Comparison of ENCODE assay signal across 15 cellular contexts in genomic region chr4:85761803-85762202, GRCh38.
DNase-seq lines count a peak whose midpoint lies in the region; ATAC-seq, FAIRE-seq and TF ChIP-seq lines count a peak whose summit lies in the region.
"Had no signal": no experiment of that assay in that cellular context is flagged by ENCODE, and none has a peak within 500 bp of the region (broad histone marks: within the 10 kb centered on the region; RNA-seq: fewer than 3 reads in every experiment).

No MANE protein-coding gene starts in this region.

- H3K9me3 ChIP-seq in esophagus muscularis mucosa (no peaks in the 10 kb centered on the region), lung (ENCODE audit: control insufficient read depth in 2 of 2, insufficient read depth in 1 of 2, low read length in 1 of 2) (no peaks in the 10 kb centered on the region), spleen (no peaks in the 10 kb centered on the region)
- H3K9me3 ChIP-seq: Caco-2 had no signal

- no peak for TF ChIP-seq POLR2A in esophagus muscularis mucosa (IDR thresholded peaks at IDR 0.05; ENCODE audit: low read depth)
- TF ChIP-seq POLR2A in spleen (IDR thresholded peaks at IDR 0.05) = no peak

- H3K4me1 ChIP-seq in esophagus muscularis mucosa (peaks cover 28 to 32% (median 30%) of the 10 kb centered on the region in 4 donors), lung (ENCODE audit: control insufficient read depth in 2 of 2, insufficient read depth in 2 of 2, low read length in 2 of 2) (peaks cover 0 to 17% of the 10 kb centered on the region in 2 donors), spleen (peaks cover 0 to 26% (median 10%) of the 10 kb centered on the region in 6 donors)
- H3K4me1 ChIP-seq: Caco-2 had no signal

- no peak overlapping the region for H3K27ac Mint-ChIP-seq in natural killer cell treated with Interleukin-12 subunit alpha and Interleukin-12 subunit beta and Interleukin-15 and Interleukin-18, amount 100 ng/mL, for 72 hours
- H3K27ac Mint-ChIP-seq: stimulated activated naive CD8-positive, alpha-beta T cell treated with anti-CD3 and anti-CD28 coated beads, Interleukin-15, Interleukin-2, amounts not matched to agents 100 ng/mL and 50 ng/mL, for 24 hours had no signal

- WGBS in esophagus muscularis mucosa = 33% methylated on average over 3 of the region's 3 CpGs
- WGBS in lung, 2 donors = 28 to 53% methylated on average over 3 of the region's 3 CpGs
- WGBS in spleen, 5 donors = 45 to 73% (median 53%) methylated on average over 3 of the region's 3 CpGs

- peaks cover 12% of the 10 kb centered on the region for H3K9me3 Mint-ChIP-seq in natural killer cell treated with Interleukin-12 subunit alpha and Interleukin-12 subunit beta and Interleukin-15 and Interleukin-18, amount 100 ng/mL, for 72 hours

- H3K4me3 ChIP-seq in esophagus muscularis mucosa = peak overlapping the region in 2 of 4 donors; percentile 15 to 21
- H3K4me3 ChIP-seq in lung = no peak overlapping the region
- H3K4me3 ChIP-seq in spleen = no peak overlapping the region

- ATAC-seq in lung (ENCODE audit: insufficient read depth, low FRiP score) = peak; percentile 43
- ATAC-seq in GM21786 (IDR thresholded peaks at IDR 0.05; ENCODE audit: unreplicated experiment) = no peak
- no peak for ATAC-seq in GM21825 (IDR thresholded peaks at IDR 0.05; ENCODE audit: unreplicated experiment)
- no peak for ATAC-seq in natural killer cell treated with Interleukin-12 subunit alpha and Interleukin-12 subunit beta and Interleukin-15 and Interleukin-18, amount 100 ng/mL, for 72 hours

- H3K27me3 Mint-ChIP-seq in natural killer cell treated with Interleukin-12 subunit alpha and Interleukin-12 subunit beta and Interleukin-15 and Interleukin-18, amount 100 ng/mL, for 72 hours = no peaks in the 10 kb centered on the region
- H3K27me3 Mint-ChIP-seq: stimulated activated naive CD8-positive, alpha-beta T cell treated with anti-CD3 and anti-CD28 coated beads, Interleukin-15, Interleukin-2, amounts not matched to agents 100 ng/mL and 50 ng/mL, for 24 hours had no signal

- no peaks in the 10 kb centered on the region for H3K36me3 Mint-ChIP-seq in natural killer cell treated with Interleukin-12 subunit alpha and Interleukin-12 subunit beta and Interleukin-15 and Interleukin-18, amount 100 ng/mL, for 72 hours

- H3K27ac ChIP-seq in esophagus muscularis mucosa (replicated peaks in 1 of 4) (peak overlapping the region; percentile 62 to 73 (median 64)), lung (ENCODE audit: low read depth in 1 of 2, low read length in 1 of 2) (peak overlapping the region in 1 of 2 donors; percentile 29), spleen (peak overlapping the region in 6 of 8 donors; percentile 30 to 64 (median 56))

- no peak for TF ChIP-seq EP300 in esophagus muscularis mucosa (IDR thresholded peaks at IDR 0.05)

- no peaks in the 10 kb centered on the region for H3K27me3 ChIP-seq in esophagus muscularis mucosa
- H3K27me3 ChIP-seq in lung (ENCODE audit: control insufficient read depth, insufficient read depth) = no peaks in the 10 kb centered on the region
- H3K27me3 ChIP-seq in spleen (replicated peaks in 1 of 7) = no peaks in the 10 kb centered on the region

- intact Hi-C loops in esophagus muscularis mucosa (cut with DNase I) (loop anchor here (5.0 kb wide), 1 partner anchor 35 kb away; no protein-coding TSS in a partner anchor), spleen (cut with DNase I; ENCODE audit: low total_unique reads) (no loop called here)

- H3K36me3 ChIP-seq in esophagus muscularis mucosa (no peaks in the 10 kb centered on the region), lung (ENCODE audit: control insufficient read depth in 2 of 2, insufficient read depth in 2 of 2, low read length in 2 of 2) (no peaks in the 10 kb centered on the region), spleen (peaks cover 0 to 11% (median 0%) of the 10 kb centered on the region in 6 donors)

- TF ChIP-seq CTCF in esophagus muscularis mucosa (IDR thresholded peaks at IDR 0.05) = no peak
- no peak for TF ChIP-seq CTCF in lung (IDR thresholded peaks at IDR 0.05; ENCODE audit: control extremely low read depth, extremely low read depth)
- TF ChIP-seq CTCF in spleen (IDR thresholded peaks at IDR 0.05 in 8 of 11, conservative IDR thresholded peaks at IDR 0.05 in 3 of 11) = no peak

- H3K4me3 Mint-ChIP-seq in natural killer cell treated with Interleukin-12 subunit alpha and Interleukin-12 subunit beta and Interleukin-15 and Interleukin-18, amount 100 ng/mL, for 72 hours = no peak overlapping the region
- H3K4me3 Mint-ChIP-seq: stimulated activated naive CD8-positive, alpha-beta T cell treated with anti-CD3 and anti-CD28 coated beads, Interleukin-15, Interleukin-2, amounts not matched to agents 100 ng/mL and 50 ng/mL, for 24 hours had no signal

- no peak for FAIRE-seq in frontal cortex (lab: Jason Lieb, UNC)
- FAIRE-seq: keratinocyte, TTC549 had no signal

- H3K4me1 Mint-ChIP-seq in natural killer cell treated with Interleukin-12 subunit alpha and Interleukin-12 subunit beta and Interleukin-15 and Interleukin-18, amount 100 ng/mL, for 72 hours (ENCODE audit: low read depth in 2 of 2) = no peaks in the 10 kb centered on the region

- DNase-seq in M059J (ENCODE audit: low read depth) (peak; percentile 75), esophagus muscularis mucosa (ENCODE audit: extremely low spot score) (no peak), lung (ENCODE audit: low spot score) (no peak), spleen (no peak), frontal cortex (ENCODE audit: low spot score in 2 of 2) (no peak)
- no peak for DNase-seq in natural killer cell treated with Interleukin-12 subunit alpha and Interleukin-12 subunit beta and Interleukin-15 and Interleukin-18, amount 100 ng/mL, for 72 hours (ENCODE audit: low spot score)
- DNase-seq: Caco-2; NCI-H510A; RPMI8226; stimulated activated CD4-positive, alpha-beta T cell treated with anti-CD3 and anti-CD28 coated beads, Interleukin-4, amount 100 ng/mL, for 24 hours had no signal
